Comparison of ENCODE assay signal across 9 cellular contexts in genomic region chr3:138578141-138578540, GRCh38. TPM values are rescaled to one million over a fixed set of nuclear protein-coding genes. Genes with fewer than 3 reads are reported as not detected.
DNase-seq lines count a peak whose midpoint lies in the region; ATAC-seq and TF ChIP-seq lines count a peak whose summit lies in the region.
"Had no signal": no experiment of that assay in that cellular context is flagged by ENCODE, and none has a peak within 500 bp of the region (broad histone marks: within the 10 kb centered on the region; RNA-seq: fewer than 3 reads in every experiment).

No MANE protein-coding gene starts in this region.

- no peaks in the 10 kb centered on the region for H3K9me3 ChIP-seq in CD8-positive, alpha-beta T cell (ENCODE audit: low read length)

- peak overlapping the region; percentile 30 for H3K4me3 ChIP-seq in CD8-positive, alpha-beta T cell (ENCODE audit: low read depth, low read length)

- intact Hi-C loops in CD8-positive, alpha-beta T cell (cut with DNase I, micrococcal nuclease), result no loop called here

- POLR2A ChIA-PET in CD8-positive, alpha-beta T cell (lab: Charles Lee), result interaction anchor here (1.3 kb wide), 1 partner anchor 16 kb away, joined by 3 read pairs; the partner anchor contains the start of gene CEP70
- POLR2A ChIA-PET in activated CD8-positive, alpha-beta T cell treated with anti-CD3 and anti-CD28 coated beads, Interleukin-2, amount 10 ng/mL, durations not matched to agents 7 days and 5 days (lab: Charles Lee), result interaction anchor here (1.0 to 1.1 kb wide), 2 partner anchors 17 to 31 kb away, joined by 3 to 7 read pairs; partner anchors contain the start of gene FAIM
- POLR2A ChIA-PET in WTC11 (lab: Charles Lee), result no interaction called here

- no peak for TF ChIP-seq CTCF in CD8-positive, alpha-beta T cell (IDR thresholded peaks at IDR 0.05)
- TF ChIP-seq CTCF in WTC11 (IDR thresholded peaks at IDR 0.05), result no peak
- no peak for TF ChIP-seq CTCF in GM20000 (IDR thresholded peaks at IDR 0.05; ENCODE audit: extremely low read depth, missing control alignments)

- peak overlapping the region; percentile 71 for H3K4me3 Mint-ChIP-seq in CD8-positive, alpha-beta T cell
- peak overlapping the region; percentile 34 for H3K4me3 Mint-ChIP-seq in activated CD8-positive, alpha-beta T cell treated with anti-CD3 and anti-CD28 coated beads, Interleukin-2, amount 10 ng/mL, durations not matched to agents 7 days and 5 days
- no peak overlapping the region for H3K4me3 Mint-ChIP-seq in WTC11

- H3K27ac Mint-ChIP-seq in CD8-positive, alpha-beta T cell, result peak overlapping the region; percentile 30
- peak overlapping the region; percentile 81 for H3K27ac Mint-ChIP-seq in activated CD8-positive, alpha-beta T cell treated with anti-CD3 and anti-CD28 coated beads, Interleukin-2, amount 10 ng/mL, durations not matched to agents 7 days and 5 days
- H3K27ac Mint-ChIP-seq in WTC11, result no peak overlapping the region

- CTCF ChIA-PET in CD8-positive, alpha-beta T cell (lab: Charles Lee), result interaction anchor here (1.2 kb wide), 2 partner anchors 9 to 345 kb away, joined by 3 to 4 read pairs; no protein-coding TSS in a partner anchor
- CTCF ChIA-PET in activated CD8-positive, alpha-beta T cell treated with anti-CD3 and anti-CD28 coated beads, Interleukin-2, amount 10 ng/mL, durations not matched to agents 7 days and 5 days (lab: Charles Lee), result interaction anchor here (0.8 to 2.8 kb wide), 7 partner anchors 9 to 338 kb away, joined by 3 to 17 read pairs (median 5); partner anchors contain the start of gene CEP70
- CTCF ChIA-PET in WTC11 (lab: Charles Lee), result interaction anchor here (1.3 kb wide), 1 partner anchor 337 kb away, joined by 3 read pairs; no protein-coding TSS in a partner anchor

- peaks cover 4% of the 10 kb centered on the region for H3K9me3 Mint-ChIP-seq in CD8-positive, alpha-beta T cell
- H3K9me3 Mint-ChIP-seq in activated CD8-positive, alpha-beta T cell treated with anti-CD3 and anti-CD28 coated beads, Interleukin-2, amount 10 ng/mL, durations not matched to agents 7 days and 5 days (ENCODE audit: insufficient read depth), result peaks cover 11% of the 10 kb centered on the region
- H3K9me3 Mint-ChIP-seq in WTC11, result peaks cover 36% of the 10 kb centered on the region

- DNase-seq in CD8-positive, alpha-beta T cell, result no peak
- no peak for DNase-seq in activated CD8-positive, alpha-beta T cell treated with anti-CD3 and anti-CD28 coated beads, Interleukin-2, amount 10 ng/mL, durations not matched to agents 7 days and 5 days
- DNase-seq in WTC11 (ENCODE audit: low spot score) (no peak), AG08395 (ENCODE audit: low spot score) (no peak), GM20000 (ENCODE audit: low spot score) (no peak), hepatic stellate cell (ENCODE audit: low spot score) (no peak)
- DNase-seq: NCI-H510A treated with DMSO at 0.1 percent for 48 hours had no signal

- no peak for ATAC-seq in CD8-positive, alpha-beta T cell
- ATAC-seq in GM19397 (IDR thresholded peaks at IDR 0.05; ENCODE audit: unreplicated experiment) (peak; percentile 66), HG03066 (IDR thresholded peaks at IDR 0.05; ENCODE audit: low read depth, unreplicated experiment) (peak; percentile 60), WTC11 (no peak)
- ATAC-seq in activated CD8-positive, alpha-beta T cell treated with anti-CD3 and anti-CD28 coated beads, Interleukin-2, amount 10 ng/mL, durations not matched to agents 7 days and 5 days, result peak; percentile 63

- H3K27me3 ChIP-seq in CD8-positive, alpha-beta T cell (ENCODE audit: insufficient read depth, low read length), result no peaks in the 10 kb centered on the region

- H3K4me1 Mint-ChIP-seq in CD8-positive, alpha-beta T cell (ENCODE audit: low read depth), result peaks cover 29% of the 10 kb centered on the region
- peaks cover 27% of the 10 kb centered on the region for H3K4me1 Mint-ChIP-seq in activated CD8-positive, alpha-beta T cell treated with anti-CD3 and anti-CD28 coated beads, Interleukin-2, amount 10 ng/mL, durations not matched to agents 7 days and 5 days (ENCODE audit: low read depth)
- H3K4me1 Mint-ChIP-seq in WTC11, result peaks cover 26% of the 10 kb centered on the region

- H3K36me3 ChIP-seq in CD8-positive, alpha-beta T cell (ENCODE audit: insufficient read depth, low read length), result no peaks in the 10 kb centered on the region

- peaks cover 34% of the 10 kb centered on the region for H3K36me3 Mint-ChIP-seq in CD8-positive, alpha-beta T cell
- peaks cover 37% of the 10 kb centered on the region for H3K36me3 Mint-ChIP-seq in activated CD8-positive, alpha-beta T cell treated with anti-CD3 and anti-CD28 coated beads, Interleukin-2, amount 10 ng/mL, durations not matched to agents 7 days and 5 days (ENCODE audit: low read depth)
- H3K36me3 Mint-ChIP-seq in WTC11, result peaks cover 37% of the 10 kb centered on the region

- no peaks in the 10 kb centered on the region for H3K27me3 Mint-ChIP-seq in CD8-positive, alpha-beta T cell (ENCODE audit: low read depth)
- H3K27me3 Mint-ChIP-seq in activated CD8-positive, alpha-beta T cell treated with anti-CD3 and anti-CD28 coated beads, Interleukin-2, amount 10 ng/mL, durations not matched to agents 7 days and 5 days (ENCODE audit: low read depth), result no peaks in the 10 kb centered on the region
- H3K27me3 Mint-ChIP-seq in WTC11 (ENCODE audit: low read depth), result no peaks in the 10 kb centered on the region

- H3K27ac ChIP-seq in CD8-positive, alpha-beta T cell (ENCODE audit: low read depth, low read length), result no peak overlapping the region

- peaks cover 4% of the 10 kb centered on the region for H3K4me1 ChIP-seq in CD8-positive, alpha-beta T cell (ENCODE audit: insufficient read depth, low read length)

TF ChIP-seq in WTC11, 78 proteins besides CTCF, POLR2A, EP300 and RAD21:
- TF ChIP-seq ZMAT4 (CRISPR knock-in tag; IDR thresholded peaks at IDR 0.05), result no peak
- no peak for TF ChIP-seq ETV6 (CRISPR knock-in tag; IDR thresholded peaks at IDR 0.05)
- TF ChIP-seq ZNF263 (CRISPR knock-in tag; IDR thresholded peaks at IDR 0.05; ENCODE audit: low read depth), result no peak
- TF ChIP-seq GRHL2 (CRISPR knock-in tag; IDR thresholded peaks at IDR 0.05; ENCODE audit: insufficient replicate concordance, severe bottlenecking), result no peak
- no peak for TF ChIP-seq KAT7 (CRISPR knock-in tag; IDR thresholded peaks at IDR 0.05; ENCODE audit: borderline replicate concordance)
- TF ChIP-seq ZNF425 (CRISPR knock-in tag; conservative IDR thresholded peaks at IDR 0.05), result no peak
- no peak for TF ChIP-seq AR (CRISPR knock-in tag; IDR thresholded peaks at IDR 0.05)

RNA-seq across cellular contexts. Expression of gene CEP70, which starts 15.9 kb away (rescaled TPM):
- total RNA-seq in CD8-positive, alpha-beta T cell, result 10 to 100 TPM; 29.5 to 31.0 TPM
- total RNA-seq in activated CD8-positive, alpha-beta T cell treated with anti-CD3 and anti-CD28 coated beads, Interleukin-2, amount 10 ng/mL, durations not matched to agents 7 days and 5 days, result 10 to 100 TPM; 15.9 to 19.5 TPM
- total RNA-seq in WTC11 (2021), result 27.2 to 34.8 TPM (median 33.5 TPM) in 3 replicates

RNA-seq across cellular contexts. Expression of gene FAIM, which starts 30.4 kb away (rescaled TPM):
- 1 to 10 TPM; 2.0 to 2.6 TPM for total RNA-seq in CD8-positive, alpha-beta T cell
- 1 to 10 TPM; 4.2 to 5.9 TPM for total RNA-seq in activated CD8-positive, alpha-beta T cell treated with anti-CD3 and anti-CD28 coated beads, Interleukin-2, amount 10 ng/mL, durations not matched to agents 7 days and 5 days
- total RNA-seq in WTC11 (2021), result 4.8 to 6.4 TPM (median 5.4 TPM) in 3 replicates

Comparison
In these comparisons a context has a peak if more than half of its experiments do, and no peak if none do; other contexts are left out.
1. ATAC-seq: peak in GM19397 (single experiment), HG03066 (single experiment) and activated CD8-positive, alpha-beta T cell treated with anti-CD3 and anti-CD28 coated beads, Interleukin-2, amount 10 ng/mL, durations not matched to agents 7 days and 5 days (single experiment); none in CD8-positive, alpha-beta T cell (single experiment) and WTC11 (single experiment).